Comparison of ENCODE assay signal across 26 cellular contexts in the genomic region with DNA sequence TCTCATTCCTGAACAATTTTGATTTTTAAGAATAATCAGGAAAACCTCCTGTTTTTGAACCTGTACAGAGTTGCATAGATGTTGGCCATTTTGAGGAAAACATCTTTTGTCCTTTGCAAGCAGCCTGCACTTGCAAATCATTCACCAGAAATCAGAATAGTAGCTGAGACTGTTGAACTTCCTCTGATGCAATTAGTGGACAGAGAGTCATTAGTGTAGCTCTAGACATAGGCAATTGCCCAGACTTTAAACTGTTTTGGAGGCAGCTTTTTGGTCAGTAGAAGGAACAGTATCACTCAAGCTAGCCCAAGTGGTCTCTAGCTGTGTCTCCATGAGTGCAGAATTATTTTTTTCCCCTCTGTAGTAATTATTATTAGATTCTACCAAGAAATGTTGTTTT.
"Had no signal": no experiment of that assay in that cellular context is flagged by ENCODE, and none has a peak within 500 bp of the region (broad histone marks: within the 10 kb centered on the region; RNA-seq: fewer than 3 reads in every experiment).

No MANE protein-coding gene starts in this region.

- ATAC-seq: esophagus mucosa; foreskin keratinocyte; gastroesophageal sphincter; heart left ventricle; left lung; mucosa of descending colon; right cardiac atrium; stimulated activated memory B cell treated with anti-CD40 and anti-IgM and Interleukin-4, amounts not matched to agents 10 μg/mL and 1 μg/mL and 100 μg/mL, for 72 hours; stimulated activated naive CD8-positive, alpha-beta T cell treated with anti-CD3 and anti-CD28 coated beads, Interleukin-15, Interleukin-2, amounts not matched to agents 100 U/mL and 50 U/mL, for 24 hours had no signal

- H3K27ac ChIP-seq: colonic mucosa, epithelial cell of prostate, foreskin keratinocyte, gastroesophageal sphincter, heart left ventricle, hepatocyte, left lung, prostate gland, skin epidermis, spleen, thoracic aorta, tibial nerve, upper lobe of left lung had no signal

- DNase-seq: colonic mucosa; effector CD8-positive, alpha-beta T cell; endodermal cell; foreskin keratinocyte; heart left ventricle; kidney; left lung; mesenchymal stem cell; mucosa of descending colon; naive B cell; nephron progenitor cell; nucleus accumbens; right cardiac atrium; spleen; stimulated activated CD4-positive, alpha-beta T cell treated with anti-CD3 and anti-CD28 coated beads, Interleukin-4, amount 100 ng/mL, for 4 hours; stimulated activated naive CD8-positive, alpha-beta T cell treated with anti-CD3 and anti-CD28 coated beads, Interleukin-15, Interleukin-2, amounts not matched to agents 100 U/mL and 50 U/mL, for 24 hours; upper lobe of left lung had no signal
